ENCODE assay signal across 20 cellular contexts in genomic region chr6:169556238-169556637, GRCh38.
DNase-seq lines count a peak whose midpoint lies in the region; ATAC-seq lines count a peak whose summit lies in the region.
"Had no signal": no experiment of that assay in that cellular context is flagged by ENCODE, and none has a peak within 500 bp of the region (broad histone marks: within the 10 kb centered on the region; RNA-seq: fewer than 3 reads in every experiment).

No MANE protein-coding gene starts in this region.

- H3K27me3 ChIP-seq in CD4-positive, CD25-positive, alpha-beta regulatory T cell (ENCODE audit: control insufficient read depth, insufficient read depth, low read length): no peaks in the 10 kb centered on the region
- H3K27me3 ChIP-seq: BLaER1 treated with 17β-estradiol and CSF1 and Interleukin-3, amounts not matched to agents 10 nM and 100 nM; brain microvascular endothelial cell had no signal

- no peak overlapping the region for H3K27ac Mint-ChIP-seq in CD4-positive, CD25-positive, alpha-beta regulatory T cell

- H3K27me3 Mint-ChIP-seq in CD4-positive, CD25-positive, alpha-beta regulatory T cell: no peaks in the 10 kb centered on the region

- DNase-seq in CD4-positive, CD25-positive, alpha-beta regulatory T cell: no peak
- DNase-seq in OCI-M1 (lab: John Stamatoyannopoulos, UW) (peak; percentile 28), myocyte (ENCODE audit: low read depth) (peak; percentile 52), germinal center (ENCODE audit: low spot score) (no peak), NCI-H524 (lab: John Stamatoyannopoulos, UW) (no peak)
- DNase-seq in stimulated activated CD4-positive, alpha-beta T cell treated with anti-CD3 and anti-CD28 coated beads, Interleukin-2, amount 100 ng/mL, for 24 hours: no peak
- DNase-seq: activated CD8-positive, alpha-beta memory T cell treated with anti-CD3 and anti-CD28 coated beads, Interleukin-2, amount 50 U/mL, for 4 hours; brain microvascular endothelial cell; DMS153; hypothalamus; IMR-90; left cardiac atrium; NCI-H1048; NCI-H2107; NCI-H748 treated with DMSO at 0.1 percent for 48 hours had no signal

- H3K9me3 Mint-ChIP-seq in CD4-positive, CD25-positive, alpha-beta regulatory T cell: peaks cover 0 to 2% (median 0%) of the 10 kb centered on the region in 7 donors
- H3K9me3 Mint-ChIP-seq: neural crest cell; stimulated activated naive CD8-positive, alpha-beta T cell treated with anti-CD3 and anti-CD28 coated beads, Interleukin-15, Interleukin-2, amounts not matched to agents 100 ng/mL and 50 ng/mL, for 24 hours had no signal

- H3K36me3 ChIP-seq in CD4-positive, CD25-positive, alpha-beta regulatory T cell (ENCODE audit: control insufficient read depth, insufficient read depth, low read length): peaks cover 6% of the 10 kb centered on the region
- H3K36me3 ChIP-seq: brain microvascular endothelial cell, thoracic aorta had no signal

- no peaks in the 10 kb centered on the region for H3K9me3 ChIP-seq in CD4-positive, CD25-positive, alpha-beta regulatory T cell (ENCODE audit: control insufficient read depth in 2 of 2, low read length in 2 of 2)
- H3K9me3 ChIP-seq: thoracic aorta had no signal

- no peak overlapping the region for H3K27ac ChIP-seq in CD4-positive, CD25-positive, alpha-beta regulatory T cell (ENCODE audit: insufficient read depth, low read length, poor library complexity, severe bottlenecking)
- H3K27ac ChIP-seq: BLaER1 treated with 17β-estradiol and CSF1 and Interleukin-3, amounts not matched to agents 10 nM and 100 nM; brain microvascular endothelial cell; thoracic aorta had no signal

- H3K36me3 Mint-ChIP-seq in CD4-positive, CD25-positive, alpha-beta regulatory T cell: peaks cover 23% of the 10 kb centered on the region

- no peak for ATAC-seq in CD4-positive, CD25-positive, alpha-beta regulatory T cell (ENCODE audit: low read depth in 2 of 2)
- ATAC-seq in GM21529 (IDR thresholded peaks at IDR 0.05; ENCODE audit: unreplicated experiment): peak; percentile 4
- ATAC-seq: left cardiac atrium had no signal

- peak overlapping the region; percentile 64 for H3K4me3 ChIP-seq in CD4-positive, CD25-positive, alpha-beta regulatory T cell (ENCODE audit: low read depth, low read length)
- H3K4me3 ChIP-seq: BLaER1 treated with 17β-estradiol and CSF1 and Interleukin-3, amounts not matched to agents 10 nM and 100 nM; thoracic aorta had no signal

- peaks cover 14% of the 10 kb centered on the region for H3K4me1 ChIP-seq in CD4-positive, CD25-positive, alpha-beta regulatory T cell (ENCODE audit: control insufficient read depth, insufficient read depth, low read length, poor library complexity, severe bottlenecking)

- peaks cover 9 to 32% (median 14%) of the 10 kb centered on the region in 4 donors for H3K4me1 Mint-ChIP-seq in CD4-positive, CD25-positive, alpha-beta regulatory T cell

- H3K4me3 Mint-ChIP-seq in CD4-positive, CD25-positive, alpha-beta regulatory T cell: peak overlapping the region in 1 of 4 donors; percentile 6
- H3K4me3 Mint-ChIP-seq: neural crest cell had no signal

Comparison
In these comparisons a context has a peak if more than half of its experiments do, and no peak if none do; other contexts are left out.
1. DNase-seq: peak in OCI-M1 (single experiment) and myocyte (single experiment); none in CD4-positive, CD25-positive, alpha-beta regulatory T cell (0 of 3), stimulated activated CD4-positive, alpha-beta T cell treated with anti-CD3 and anti-CD28 coated beads, Interleukin-2, amount 100 ng/mL, for 24 hours (0 of 2), germinal center (single experiment) and NCI-H524 (0 of 2).